ENCODE assay signal across 8 cellular contexts in the genomic region with DNA sequence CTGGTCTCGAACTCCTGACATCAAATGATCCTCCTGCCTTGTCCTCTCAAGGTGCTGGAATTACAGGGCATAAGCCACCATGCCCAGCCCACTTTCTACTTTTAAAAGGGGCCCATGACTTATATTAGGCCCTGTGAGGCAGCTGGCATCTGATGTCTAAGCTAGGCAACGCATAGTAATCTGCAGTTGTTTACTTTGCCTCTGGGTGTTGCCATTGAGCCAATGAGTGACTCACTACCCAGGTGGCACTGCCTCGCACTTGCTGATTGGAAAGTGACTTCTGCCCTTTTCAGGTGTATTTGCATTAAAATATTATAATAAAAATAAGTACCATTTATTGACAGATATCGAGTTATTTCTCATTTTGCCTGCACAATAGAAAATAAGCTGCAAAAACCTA.
DNase-seq lines count a peak whose midpoint lies in the region; ATAC-seq and TF ChIP-seq lines count a peak whose summit lies in the region.

No MANE protein-coding gene starts in this region.

- no peak for ATAC-seq in GM21423 (IDR thresholded peaks at IDR 0.05; ENCODE audit: unreplicated experiment)

- DNase-seq in NCI-H526 (lab: John Stamatoyannopoulos, UW) (peak; percentile 2 to 22), NCI-H526 treated with DMSO at 0.1 percent for 48 hours (lab: John Stamatoyannopoulos, UW) (no peak), HCEC 1CT (peak; percentile 31), RKO (ENCODE audit: low spot score) (peak; percentile 71), fibroblast of villous mesenchyme (ENCODE audit: low read depth) (peak; percentile 16), putamen (ENCODE audit: low spot score) (no peak)
- no peak for DNase-seq in effector CD4-positive, alpha-beta T cell

- no peak for TF ChIP-seq CTCF in fibroblast of villous mesenchyme (IDR thresholded peaks at IDR 0.05; ENCODE audit: insufficient read depth, low read depth, low read length)

- H3K4me3 ChIP-seq in fibroblast of villous mesenchyme (ENCODE audit: low read depth, low read length): no peak overlapping the region

Comparison
In these comparisons a context has a peak if more than half of its experiments do, and no peak if none do; other contexts are left out.
1. DNase-seq: peak in NCI-H526 (2 of 2), HCEC 1CT (single experiment), RKO (single experiment) and fibroblast of villous mesenchyme (single experiment); none in NCI-H526 treated with DMSO at 0.1 percent for 48 hours (single experiment), effector CD4-positive, alpha-beta T cell (single experiment) and putamen (single experiment).